Comparison of ENCODE assay signal across 8 cellular contexts in the genomic region with DNA sequence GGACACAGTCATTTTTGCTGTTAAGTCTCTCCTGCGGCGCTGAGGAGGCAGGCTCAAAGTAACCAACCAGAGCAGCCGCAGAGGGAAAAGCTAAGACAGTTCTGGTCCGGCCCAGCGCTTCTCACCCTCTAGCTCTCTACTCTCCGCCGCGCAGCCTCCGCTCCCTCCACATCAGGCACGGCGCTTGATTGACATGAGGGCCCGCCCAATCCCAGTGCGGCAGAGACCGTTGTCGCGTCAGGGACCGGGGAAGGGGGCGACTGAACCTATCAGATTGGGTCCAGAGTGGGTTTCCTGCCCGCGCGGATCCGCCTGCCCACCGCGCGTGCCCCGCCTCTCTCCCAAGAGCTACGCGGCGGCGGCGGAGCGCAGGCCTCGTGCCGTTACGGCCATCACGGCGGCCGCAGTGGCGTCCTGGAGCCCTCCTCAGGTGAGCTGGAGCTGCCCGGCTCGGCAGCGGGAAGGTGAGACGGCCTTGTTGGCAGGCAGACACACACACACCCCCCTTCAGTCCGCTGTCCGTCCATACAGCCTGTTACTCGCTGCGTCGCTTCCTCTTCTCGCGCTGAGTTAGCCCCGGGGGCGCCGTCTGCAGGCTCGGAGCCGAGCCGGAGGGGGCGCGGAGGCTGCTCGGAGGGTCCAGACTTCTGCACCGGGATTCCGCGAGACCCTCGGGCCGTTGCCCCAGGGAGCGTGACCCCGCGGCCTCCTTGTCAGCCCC. TPM values are rescaled to one million over a fixed set of nuclear protein-coding genes. Genes with fewer than 3 reads are reported as not detected.
A peak's percentile ranks its signal among the peaks of the same experiment; 100 is the strongest.
DNase-seq lines count a peak whose midpoint lies in the region; ATAC-seq and TF ChIP-seq lines count a peak whose summit lies in the region.

A gene (plus strand): TSS at position 319 of the 721 bp plus-strand sequence. CDS start 65,794 bp downstream, outside the sequence.

- no peaks in the 10 kb centered on the region for H3K27me3 ChIP-seq in lung (ENCODE audit: control insufficient read depth, insufficient read depth)

- H3K36me3 ChIP-seq in lung (ENCODE audit: control insufficient read depth in 2 of 2, insufficient read depth in 2 of 2, low read length in 2 of 2): no peaks in the 10 kb centered on the region

- no peaks in the 10 kb centered on the region for H3K9me3 ChIP-seq in lung (ENCODE audit: control insufficient read depth in 2 of 2, insufficient read depth in 1 of 2, low read length in 1 of 2)

- peak within 1 kb of the TSS; percentile 84 to 97 for H3K27ac ChIP-seq in lung (ENCODE audit: low read depth in 1 of 2, low read length in 1 of 2)

- DNase-seq in COLO668 (lab: John Stamatoyannopoulos, UW; ENCODE audit: unreplicated experiment) (peak; percentile 94), HS-27A (ENCODE audit: low read depth) (peak; percentile 94), NK-92 (lab: John Stamatoyannopoulos, UW; ENCODE audit: unreplicated experiment) (peak; percentile 93), lung (ENCODE audit: low spot score) (peak; percentile 100)
- peak; percentile 97 to 98 for DNase-seq in activated CD8-positive, alpha-beta memory T cell treated with anti-CD3 and anti-CD28 coated beads for 1 hour (ENCODE audit: extremely low read depth in 1 of 2, low read depth in 1 of 2)
- DNase-seq in effector CD4-positive, alpha-beta T cell: peak; percentile 99
- DNase-seq in stimulated activated CD4-positive, alpha-beta T cell treated with anti-CD3 and anti-CD28 coated beads, TNF-alpha, amount 100 ng/mL, for 4 hours (ENCODE audit: low read depth in 3 of 3): peak; percentile 88 to 97 (median 97)

- 1% methylated on average over 52 to 67 of the region's 67 CpGs for WGBS in lung, 2 donors

- ATAC-seq in GM19467 (IDR thresholded peaks at IDR 0.05; ENCODE audit: unreplicated experiment) (peak; percentile 96), lung (ENCODE audit: insufficient read depth, low FRiP score) (peak; percentile 97)

- peak within 1 kb of the TSS; percentile 80 for H3K4me3 ChIP-seq in lung

- TF ChIP-seq CTCF in lung (IDR thresholded peaks at IDR 0.05; ENCODE audit: control extremely low read depth, extremely low read depth): no peak

- peaks cover 2 to 3% of the 10 kb centered on the region in 2 donors for H3K4me1 ChIP-seq in lung (ENCODE audit: control insufficient read depth in 2 of 2, insufficient read depth in 2 of 2, low read length in 2 of 2)

RNA-seq across cellular contexts. Expression of the gene that starts here (rescaled TPM):
- total RNA-seq in lung: 10 to 100 TPM; 30.9 to 68.0 TPM
- 10 to 100 TPM; 11.3 to 29.6 TPM for polyA plus RNA-seq in lung

Comparison
In these comparisons a context has a peak if more than half of its experiments do, and no peak if none do; other contexts are left out.
1. Peak in every context shown above with its lines: DNase-seq, ATAC-seq, H3K4me3 ChIP-seq and H3K27ac ChIP-seq.